13 cellular contexts compared by ENCODE assay signal in genomic region chr2:63735931-63736820, GRCh38.
DNase-seq lines count a peak whose midpoint lies in the region; ATAC-seq, FAIRE-seq and TF ChIP-seq lines count a peak whose summit lies in the region.
"Had no signal": no experiment of that assay in that cellular context is flagged by ENCODE, and none has a peak within 500 bp of the region (broad histone marks: within the 10 kb centered on the region; RNA-seq: fewer than 3 reads in every experiment).

No MANE protein-coding gene starts in this region.

- POLR2A ChIA-PET in SK-N-SH (lab: Yijun Ruan, JAX): no interaction called here

- no peak overlapping the region for H3K9ac ChIP-seq in GM23248
- no peak overlapping the region for H3K9ac ChIP-seq in SK-N-SH

- in situ Hi-C loops in GM23248 (cut with MboI): no loop called here

- H4K20me1 ChIP-seq in GM23248 (ENCODE audit: insufficient read depth) (no peaks in the 10 kb centered on the region), SK-N-SH (ENCODE audit: insufficient read depth) (no peaks in the 10 kb centered on the region)

- peaks cover 23% of the 10 kb centered on the region for H3F3A ChIP-seq in GM23248 (ENCODE audit: insufficient read depth)
- H3F3A ChIP-seq in SK-N-SH (replicated peaks; ENCODE audit: insufficient read depth): peaks cover 37% of the 10 kb centered on the region

- H3K4me2 ChIP-seq in GM23248 (ENCODE audit: unreplicated experiment) (peak overlapping the region; percentile 43), SK-N-SH (peak overlapping the region; percentile 40; the same call in 1 of the 2 replicates)

- TF ChIP-seq CTCF in SK-N-SH (IDR thresholded peaks at IDR 0.05) (no peak), adrenal gland (IDR thresholded peaks at IDR 0.05) (no peak)

- TF ChIP-seq POLR2A in adrenal gland (IDR thresholded peaks at IDR 0.05): no peak

- peak overlapping the region; percentile 66 for H3K27ac ChIP-seq in GM23248
- peak overlapping the region; percentile 67 to 75; a peak in 3 of 4 replicates for H3K27ac ChIP-seq in SK-N-SH (ENCODE audit: low read depth in 2 of 2, low read length in 1 of 2)
- H3K27ac ChIP-seq in skin epidermis: peak overlapping the region in 12 of 21 experiments; percentile 32 to 83 (median 70)
- no peak overlapping the region for H3K27ac ChIP-seq in adrenal gland
- H3K27ac ChIP-seq: dorsolateral prefrontal cortex had no signal

- CTCF ChIA-PET in SK-N-SH (lab: Yijun Ruan, JAX): no interaction called here

- H3K4me3 ChIP-seq in GM23248 (no peak overlapping the region), SK-N-SH (ENCODE audit: low read depth in 2 of 2, low read length in 1 of 2) (peak overlapping the region in 1 of 2 experiments; percentile 7; a peak in 1 of 4 replicates), skin epidermis (no peak overlapping the region), adrenal gland (no peak overlapping the region)
- H3K4me3 ChIP-seq: dorsolateral prefrontal cortex had no signal

- no peak for ATAC-seq in GM21717 (IDR thresholded peaks at IDR 0.05; ENCODE audit: unreplicated experiment)

- no peak for TF ChIP-seq EP300 in SK-N-SH (IDR thresholded peaks at IDR 0.05; ENCODE audit: borderline replicate concordance in 1 of 2, low read depth in 1 of 2, low read length in 1 of 2)

- DNase-seq in GM23248: peak; percentile 63
- no peak for DNase-seq in SK-N-SH
- DNase-seq in fibroblast of peridontal ligament (ENCODE audit: extremely low read depth): peak; percentile 97
- DNase-seq in NCI-H1048 (lab: John Stamatoyannopoulos, UW): no peak
- DNase-seq in HTR-8/SVneo (ENCODE audit: insufficient read length, low spot score): no peak
- no peak for DNase-seq in adrenal gland
- DNase-seq: activated CD4-positive, alpha-beta memory T cell treated with anti-CD3 and anti-CD28 coated beads for 36 hours; Calu3; dorsolateral prefrontal cortex; NCI-H1092; RPMI8226 had no signal

- H3K36me3 ChIP-seq in GM23248 (ENCODE audit: low read depth) (no peaks in the 10 kb centered on the region), SK-N-SH (replicated peaks in 1 of 2; ENCODE audit: control insufficient read depth in 1 of 2, insufficient read depth in 2 of 2, low read length in 1 of 2) (no peaks in the 10 kb centered on the region), adrenal gland (replicated peaks in 1 of 2) (no peaks in the 10 kb centered on the region)

- 0 to 4% methylated on average over 1 of the region's 1 CpG for WGBS in GM23248 (ENCODE audit: low coverage in 1 of 2, low lambda C conversion rate in 2 of 2, missing lambda C conversion rate in 2 of 2), 2 experiments
- 89% methylated on average over 1 of the region's 1 CpG for WGBS in SK-N-SH (ENCODE audit: low lambda C conversion rate)
- 67 to 75% (median 73%) methylated on average over 1 of the region's 1 CpG for WGBS in adrenal gland, 4 donors

- H3K79me2 ChIP-seq in GM23248 (ENCODE audit: insufficient read depth) (no peaks in the 10 kb centered on the region), SK-N-SH (ENCODE audit: insufficient read depth) (no peaks in the 10 kb centered on the region)

- H3K9me3 ChIP-seq in GM23248 (ENCODE audit: low read depth) (no peaks in the 10 kb centered on the region), SK-N-SH (no peaks in the 10 kb centered on the region), adrenal gland (replicated peaks in 1 of 3) (no peaks in the 10 kb centered on the region)

- no peak for TF ChIP-seq RAD21 in SK-N-SH (IDR thresholded peaks at IDR 0.05; ENCODE audit: low read length)

- H2AFZ ChIP-seq in GM23248 (0 out of 2 replicates have a peak overlapping the region, but pooled peaks have one; percentile 77), SK-N-SH (ENCODE audit: low read depth) (peak overlapping the region; percentile 21; the same call in 1 of the 2 replicates)

- H3K9me2 ChIP-seq in GM23248 (ENCODE audit: insufficient read depth) (no peaks in the 10 kb centered on the region), SK-N-SH (no peaks in the 10 kb centered on the region)

- H3K4me1 ChIP-seq in GM23248 (ENCODE audit: insufficient read depth) (peaks cover 51% of the 10 kb centered on the region), SK-N-SH (ENCODE audit: control insufficient read depth in 1 of 2, insufficient read depth in 2 of 2, low read depth in 1 of 2, low read length in 1 of 2) (peaks cover 5 to 36% of the 10 kb centered on the region in 2 experiments), adrenal gland (replicated peaks in 1 of 2) (peaks cover 13 to 24% of the 10 kb centered on the region in 2 donors)

- FAIRE-seq in HTR-8/SVneo (lab: Jason Lieb, UNC): no peak

- H3K27me3 ChIP-seq in GM23248 (replicated peaks; ENCODE audit: insufficient read depth): no peaks in the 10 kb centered on the region
- no peaks in the 10 kb centered on the region for H3K27me3 ChIP-seq in SK-N-SH (ENCODE audit: insufficient read depth)
- no peaks in the 10 kb centered on the region for H3K27me3 ChIP-seq in adrenal gland
- H3K27me3 ChIP-seq: dorsolateral prefrontal cortex had no signal

- intact Hi-C loops in adrenal gland (cut with DNase I): no loop called here

TF ChIP-seq in SK-N-SH, 30 proteins besides CTCF, POLR2A, EP300 and RAD21:
- TF ChIP-seq FOXM1 (IDR thresholded peaks at IDR 0.05; ENCODE audit: low read depth) (no peak), PBX3 (IDR thresholded peaks at IDR 0.05) (peak; percentile 23), JUND (IDR thresholded peaks at IDR 0.05) (peak; percentile 6; the same call in 1 of the 2 replicates), FOSL2 (IDR thresholded peaks at IDR 0.05; ENCODE audit: borderline replicate concordance, low read depth) (no peak), POLR2AphosphoS5 (IDR thresholded peaks at IDR 0.05; ENCODE audit: low read depth, low read length) (no peak), TCF12 (IDR thresholded peaks at IDR 0.05) (peak; percentile 50), RCOR1 (IDR thresholded peaks at IDR 0.05; ENCODE audit: low read length) (no peak), NFIC (IDR thresholded peaks at IDR 0.05; ENCODE audit: borderline replicate concordance) (peak; percentile 32)
TF ChIP-seq in SK-N-SH: peak in this region for 4.

Comparison
In these comparisons a context has a peak if more than half of its experiments do, and no peak if none do; other contexts are left out.
1. DNase-seq: peak in GM23248 (single experiment) and fibroblast of peridontal ligament (single experiment); none in SK-N-SH (single experiment), NCI-H1048 (single experiment), HTR-8/SVneo (single experiment) and adrenal gland (0 of 7).
2. H3K27ac ChIP-seq: peak in GM23248 (single experiment), SK-N-SH (2 of 2) and skin epidermis (12 of 21); none in adrenal gland (0 of 5).